ENCODE assay signal across 27 cellular contexts in genomic region chr13:20130652-20131051, GRCh38. TPM values are rescaled to one million over a fixed set of nuclear protein-coding genes. Genes with fewer than 3 reads are reported as not detected.
"Had no signal": no experiment of that assay in that cellular context is flagged by ENCODE, and none has a peak within 500 bp of the region (broad histone marks: within the 10 kb centered on the region; RNA-seq: fewer than 3 reads in every experiment).

No MANE protein-coding gene starts in this region.

- H3K4me2 ChIP-seq: SK-N-SH had no signal

- FAIRE-seq: TTC549 had no signal

- H3K27ac ChIP-seq: Peyer's patch, SJSA1 had no signal

- H3K4me3 ChIP-seq: Peyer's patch, SJSA1 had no signal

- ATAC-seq: activated CD8-positive, alpha-beta T cell treated with anti-CD3 and anti-CD28 coated beads, Interleukin-2, amount 10 ng/mL, durations not matched to agents 7 days and 5 days; activated naive CD8-positive, alpha-beta T cell treated with anti-CD3 and anti-CD28 coated beads, Interleukin-2, amount 50 U/mL, for 24 hours; PC-3 had no signal

- H3K9me3 ChIP-seq: Peyer's patch, SJSA1, SK-N-SH had no signal

- H3K27me3 ChIP-seq: SJSA1 had no signal

- H3K9ac ChIP-seq: SK-N-SH had no signal

- DNase-seq: activated CD4-positive, alpha-beta T cell treated with anti-CD3 and anti-CD28 coated beads, Interleukin-2, amount 10 ng/mL, durations not matched to agents 24 days and 14 days; activated CD4-positive, alpha-beta T cell treated with anti-CD3 and anti-CD28 coated beads, Interleukin-2, amount 50 U/mL, for 4 hours; activated CD8-positive, alpha-beta memory T cell treated with anti-CD3 and anti-CD28 coated beads, Interleukin-2, amount 50 U/mL, for 4 hours; activated CD8-positive, alpha-beta T cell treated with anti-CD3 and anti-CD28 coated beads, Interleukin-2, amount 10 ng/mL, durations not matched to agents 7 days and 5 days; activated effector memory CD4-positive, alpha-beta T cell treated with Interleukin-2 at 50 U/mL for 16 hours; activated naive CD4-positive, alpha-beta T cell treated with anti-CD3 and anti-CD28 coated beads, Interleukin-2, amount 10 ng/mL, durations not matched to agents 7 days and 5 days; activated naive CD8-positive, alpha-beta T cell treated with anti-CD3 and anti-CD28 coated beads, Interleukin-2, amount 50 U/mL, for 24 hours; activated T-cell treated with anti-CD3 and anti-CD28 coated beads, Interleukin-2, amount 50 U/mL, for 48 hours; anterior cingulate cortex; Karpas-422; NCI-H1048; NCI-H1105 treated with DMSO at 0.1 percent for 48 hours; NCI-H1436; NCI-H1694; NCI-H1930; NCI-H2081 treated with DMSO at 0.1 percent for 48 hours; NCI-H226; NCI-H446 treated with DMSO at 0.1 percent for 48 hours; NCI-H524; NCI-H69; PC-3; Peyer's patch; RPMI8226; SHP77 treated with DMSO at 0.1 percent for 48 hours; SK-N-SH had no signal

- H3K36me3 ChIP-seq: Peyer's patch, SJSA1 had no signal

RNA-seq across cellular contexts. Expression of gene GJA3, which starts 30.2 kb away (rescaled TPM):
- total RNA-seq: activated CD4-positive, alpha-beta T cell treated with anti-CD3 and anti-CD28 coated beads, Interleukin-2, amount 10 ng/mL, durations not matched to agents 24 days and 14 days; Peyer's patch; SJSA1 had no signal
- polyA plus RNA-seq: SK-N-SH had no signal
